ENCODE assay signal across 8 cellular contexts in genomic region chr1:208988811-208989222, GRCh38.
A peak's percentile ranks its signal among the peaks of the same experiment; 100 is the strongest.
DNase-seq lines count a peak whose midpoint lies in the region; ATAC-seq and TF ChIP-seq lines count a peak whose summit lies in the region.

No MANE protein-coding gene starts in this region.

- TF ChIP-seq CTCF in coronary artery (IDR thresholded peaks at IDR 0.05): no peak

- DNase-seq in GM04503 (ENCODE audit: low read depth): peak; percentile 27
- peak; percentile 78 for DNase-seq in RPMI8226
- no peak for DNase-seq in coronary artery (ENCODE audit: low spot score)
- peak; percentile 43 for DNase-seq in myocyte (ENCODE audit: low read depth)
- no peak for DNase-seq in caudate nucleus (lab: John Stamatoyannopoulos, UW)
- DNase-seq in hepatic stellate cell (ENCODE audit: low spot score): no peak

- H3K4me3 ChIP-seq in coronary artery: peak overlapping the region; percentile 67

- ATAC-seq in GM21381 (IDR thresholded peaks at IDR 0.05; ENCODE audit: unreplicated experiment) (peak; percentile 99), HG03571 (IDR thresholded peaks at IDR 0.05; ENCODE audit: unreplicated experiment) (peak; percentile 99)

- peak overlapping the region in 1 of 2 donors; percentile 54 for H3K27ac ChIP-seq in coronary artery
- no peak overlapping the region for H3K27ac ChIP-seq in caudate nucleus (ENCODE audit: low read depth, low read length)

Comparison
In these comparisons a context has a peak if more than half of its experiments do, and no peak if none do; other contexts are left out.
1. DNase-seq: peak in GM04503 (single experiment), RPMI8226 (single experiment) and myocyte (single experiment); none in coronary artery (single experiment), caudate nucleus (0 of 61) and hepatic stellate cell (single experiment).